ENCODE assay signal across 1 cellular context in genomic region chr12:68865399-68866154, GRCh38.
TF ChIP-seq lines count a peak whose summit lies in the region.

No MANE protein-coding gene starts in this region.

TF ChIP-seq in GM23338, 12 proteins besides CTCF, POLR2A, EP300 and RAD21 (continued from another document):
- TF ChIP-seq ETS1 (IDR thresholded peaks at IDR 0.05) (no peak), CREB1 (CRISPR knock-in tag; IDR thresholded peaks at IDR 0.05; ENCODE audit: low read depth) (no peak), STAT1 (IDR thresholded peaks at IDR 0.05; ENCODE audit: unreplicated experiment) (no peak), EZH2phosphoT487 (IDR thresholded peaks at IDR 0.05; ENCODE audit: unreplicated experiment) (no peak), ZNF462 (CRISPR knock-in tag; IDR thresholded peaks at IDR 0.05) (no peak), JUNB (IDR thresholded peaks at IDR 0.05; ENCODE audit: unreplicated experiment) (no peak)
